Comparison of ENCODE assay signal across 1 cellular context in the genomic region with DNA sequence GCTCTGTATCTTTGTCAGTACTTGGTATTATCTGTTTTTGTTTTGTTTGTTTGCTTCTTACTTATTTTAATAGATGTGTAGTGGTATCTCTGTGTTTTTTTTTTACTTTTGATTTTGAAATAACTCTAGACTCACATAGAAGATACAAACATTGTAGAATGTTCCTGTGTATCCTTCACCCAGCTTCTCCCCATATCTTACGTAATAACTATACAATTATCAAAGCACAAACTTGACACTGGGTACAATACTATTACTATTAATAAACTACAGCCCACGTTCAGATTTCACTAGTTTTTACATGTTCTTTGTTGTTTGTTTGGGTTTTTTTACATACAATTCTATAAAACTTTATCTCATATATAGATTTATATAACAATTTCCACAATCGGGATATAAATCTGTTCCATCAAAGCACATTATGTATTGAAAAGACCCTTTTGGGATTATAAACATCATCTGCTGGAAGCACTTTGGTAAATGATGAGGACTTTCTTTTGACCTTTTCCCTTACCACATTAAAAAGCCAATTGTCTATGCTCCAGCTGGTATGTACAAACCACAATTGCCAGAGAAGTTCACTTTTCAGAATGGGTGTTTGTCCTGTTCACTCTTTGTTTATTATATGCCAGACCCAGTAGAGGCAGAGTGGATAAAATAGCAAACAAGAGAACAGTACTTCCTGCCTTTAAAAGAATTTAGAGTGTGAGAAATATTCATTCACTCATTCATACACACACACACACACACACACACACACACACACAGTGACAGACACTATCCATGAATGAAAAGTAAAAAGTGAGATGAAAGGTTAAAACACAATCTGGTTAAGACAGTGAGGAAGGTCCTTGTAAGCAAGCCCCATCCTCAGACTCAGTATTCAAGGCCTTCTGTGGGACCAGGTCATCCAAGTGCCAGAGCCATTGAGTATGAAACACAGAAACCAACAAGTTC.
A peak's percentile ranks its signal among the peaks of the same experiment; 100 is the strongest.
TF ChIP-seq lines count a peak whose summit lies in the region.

No MANE protein-coding gene starts in this region.

TF ChIP-seq in IMR-90, 13 proteins besides CTCF, POLR2A, EP300 and RAD21:
- TF ChIP-seq, protein P1, sequence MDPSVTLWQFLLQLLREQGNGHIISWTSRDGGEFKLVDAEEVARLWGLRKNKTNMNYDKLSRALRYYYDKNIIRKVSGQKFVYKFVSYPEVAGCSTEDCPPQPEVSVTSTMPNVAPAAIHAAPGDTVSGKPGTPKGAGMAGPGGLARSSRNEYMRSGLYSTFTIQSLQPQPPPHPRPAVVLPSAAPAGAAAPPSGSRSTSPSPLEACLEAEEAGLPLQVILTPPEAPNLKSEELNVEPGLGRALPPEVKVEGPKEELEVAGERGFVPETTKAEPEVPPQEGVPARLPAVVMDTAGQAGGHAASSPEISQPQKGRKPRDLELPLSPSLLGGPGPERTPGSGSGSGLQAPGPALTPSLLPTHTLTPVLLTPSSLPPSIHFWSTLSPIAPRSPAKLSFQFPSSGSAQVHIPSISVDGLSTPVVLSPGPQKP (IDR thresholded peaks at IDR 0.05; ENCODE audit: borderline replicate concordance, low read depth, low read length): no peak
- TF ChIP-seq CEBPB (IDR thresholded peaks at IDR 0.05; ENCODE audit: low read depth, low read length): peak; percentile 62; the same call in 1 of the 2 replicates
